Comparison of ENCODE assay signal across 34 cellular contexts in genomic region chr15:94987085-94987484, GRCh38.
DNase-seq lines count a peak whose midpoint lies in the region; ATAC-seq, FAIRE-seq and TF ChIP-seq lines count a peak whose summit lies in the region.
"Had no signal": no experiment of that assay in that cellular context is flagged by ENCODE, and none has a peak within 500 bp of the region (broad histone marks: within the 10 kb centered on the region; RNA-seq: fewer than 3 reads in every experiment).

No MANE protein-coding gene starts in this region.

- H3K4me1 ChIP-seq in HEK293 (ENCODE audit: control insufficient read depth, insufficient read depth, low read length) (no peaks in the 10 kb centered on the region), K562 (replicated peaks in 1 of 2; ENCODE audit: control insufficient read depth in 2 of 2, insufficient read depth in 2 of 2, low read length in 2 of 2) (no peaks in the 10 kb centered on the region), small intestine (ENCODE audit: control insufficient read depth in 2 of 2, insufficient read depth in 1 of 2, low read depth in 1 of 2, low read length in 1 of 2) (no peaks in the 10 kb centered on the region)
- H3K4me1 ChIP-seq: A549; BE2C; BLaER1; BLaER1 treated with 17β-estradiol and CSF1 and Interleukin-3, amounts not matched to agents 10 nM and 100 nM; Caco-2 had no signal

- FAIRE-seq in A204.1 (lab: Jason Lieb, UNC) (peak; percentile 30), K562 (lab: Jason Lieb, UNC) (no peak), small intestine (lab: Jason Lieb, UNC) (peak; percentile 51), frontal cortex (lab: Jason Lieb, UNC) (no peak)
- FAIRE-seq: D721Med had no signal

- CTCF ChIA-PET in HEK293 (lab: Yijun Ruan, JAX) (no interaction called here), K562 (lab: Yijun Ruan, JAX; ENCODE audit: low intra/inter-chr PET ratio) (no interaction called here), GM10248 (lab: Yijun Ruan, JAX) (no interaction called here)

- TF ChIP-seq CTCF in HEK293 (tag by site-specific recombination; IDR thresholded peaks at IDR 0.05) (no peak), K562 (IDR thresholded peaks at IDR 0.05 in 2 of 3, conservative IDR thresholded peaks at IDR 0.05 in 1 of 3; ENCODE audit: insufficient read depth in 2 of 3, low read depth in 1 of 3, low read length in 3 of 3) (no peak), GM10248 (IDR thresholded peaks at IDR 0.05; ENCODE audit: control extremely low read depth, extremely low read depth, low read depth, missing control alignments) (no peak)

- H3K4me3 ChIP-seq in HEK293 (ENCODE audit: low read depth, low read length) = no peak overlapping the region
- no peak overlapping the region for H3K4me3 ChIP-seq in K562
- H3K4me3 ChIP-seq in small intestine (ENCODE audit: low read depth in 1 of 2, low read length in 2 of 2) = no peak overlapping the region
- H3K4me3 ChIP-seq: A549; BLaER1; BLaER1 treated with 17β-estradiol and CSF1 and Interleukin-3, amounts not matched to agents 10 nM and 100 nM had no signal

- H3K27ac ChIP-seq in HEK293 (ENCODE audit: extremely low read depth, low read depth, low read length) = no peak overlapping the region
- H3K27ac ChIP-seq in K562 (ENCODE audit: extremely low read depth, low read depth, low read length) = no peak overlapping the region
- H3K27ac ChIP-seq in small intestine (ENCODE audit: low read depth in 1 of 2, low read length in 1 of 2) = no peak overlapping the region
- H3K27ac ChIP-seq: 22Rv1; A549; BLaER1; BLaER1 treated with 17β-estradiol and CSF1 and Interleukin-3, amounts not matched to agents 10 nM and 100 nM; C4-2B had no signal

- in situ Hi-C loops in K562 (cut with MboI) = no loop called here

- H3K9ac ChIP-seq in K562 (ENCODE audit: insufficient read depth in 1 of 2, low read depth in 2 of 2, low read length in 2 of 2) = no peak overlapping the region
- H3K9ac ChIP-seq: BLaER1; BLaER1 treated with 17β-estradiol and CSF1 and Interleukin-3, amounts not matched to agents 10 nM and 100 nM had no signal

- no peaks in the 10 kb centered on the region for H3K79me2 ChIP-seq in K562 (ENCODE audit: control insufficient read depth, insufficient read depth, low read length)

- no peak overlapping the region for H2AFZ ChIP-seq in K562 (ENCODE audit: low read depth, low read length)

- no peaks in the 10 kb centered on the region for H3K9me1 ChIP-seq in K562 (ENCODE audit: control insufficient read depth, insufficient read depth, low read length)

- no peak for TF ChIP-seq RAD21 in K562 (CRISPR knock-in tag; conservative IDR thresholded peaks at IDR 0.05 in 1 of 2, IDR thresholded peaks at IDR 0.05 in 1 of 2)

- DNase-seq in K562 (ENCODE audit: extremely low read depth in 1 of 4, low spot score in 3 of 4) = no peak
- no peak for DNase-seq in small intestine
- DNase-seq in GM10248 (ENCODE audit: extremely low spot score) = no peak
- no peak for DNase-seq in OCI-M2 (lab: John Stamatoyannopoulos, UW; ENCODE audit: unreplicated experiment)
- DNase-seq in frontal cortex (ENCODE audit: low spot score in 2 of 2) = no peak
- DNase-seq: 8988T; ACHN; AML-193; BE2C; C1 segment of cervical spinal cord; Caco-2; Calu3; CD4-positive, alpha-beta memory T cell; CD4-positive, alpha-beta T cell; CD4-positive, CD25-positive, alpha-beta regulatory T cell; CD8-positive, alpha-beta memory T cell; CD8-positive, alpha-beta T cell; COR-L47; DMS 273 treated with DMSO at 0.1 percent for 48 hours; DMS153; DMS53; DMS79; DMS79 treated with DMSO at 0.1 percent for 48 hours; DND-41; EL had no signal

- H3K9me3 ChIP-seq in HEK293 (ENCODE audit: control insufficient read depth, insufficient read depth, low read depth, low read length) (no peaks in the 10 kb centered on the region; the same call in 1 of the 2 replicates), K562 (replicated peaks; ENCODE audit: control insufficient read depth, insufficient read depth, low read depth, low read length) (no peaks in the 10 kb centered on the region), small intestine (ENCODE audit: control insufficient read depth, low read depth) (no peaks in the 10 kb centered on the region)
- H3K9me3 ChIP-seq: BE2C, Caco-2 had no signal

- TF ChIP-seq POLR2A in K562 (conservative IDR thresholded peaks at IDR 0.05) = no peak

- POLR2A ChIA-PET in HEK293 (lab: Yijun Ruan, JAX) = no interaction called here
- POLR2A ChIA-PET in K562 (lab: Yijun Ruan, JAX) = no interaction called here
- POLR2A ChIA-PET in GM10248 (lab: Yijun Ruan, JAX) = no interaction called here

- H3K27me3 ChIP-seq in K562 (ENCODE audit: control insufficient read depth in 2 of 2, insufficient read depth in 2 of 2, low read length in 2 of 2) (no peaks in the 10 kb centered on the region), small intestine (ENCODE audit: control insufficient read depth in 2 of 2, insufficient read depth in 2 of 2, low read length in 2 of 2) (no peaks in the 10 kb centered on the region)
- H3K27me3 ChIP-seq: BE2C; BLaER1; BLaER1 treated with 17β-estradiol and CSF1 and Interleukin-3, amounts not matched to agents 10 nM and 100 nM had no signal

- no peaks in the 10 kb centered on the region for H4K20me1 ChIP-seq in K562 (replicated peaks; ENCODE audit: control insufficient read depth, insufficient read depth, low read length)
- H4K20me1 ChIP-seq: BLaER1; BLaER1 treated with 17β-estradiol and CSF1 and Interleukin-3, amounts not matched to agents 10 nM and 100 nM had no signal

- 94% methylated on average over 1 of the region's 1 CpG for WGBS in K562 (ENCODE audit: insufficient coverage, low coverage, missing lambda C conversion rate)
- whole genome bisulfite sequencing in small intestine, 3 donors = 82 to 85% (median 83%) methylated on average over 1 of the region's 1 CpG

- TF ChIP-seq EP300 in K562 (IDR thresholded peaks at IDR 0.05; ENCODE audit: low read length) = no peak

- H3K36me3 ChIP-seq in HEK293 (ENCODE audit: control insufficient read depth in 2 of 2, insufficient read depth in 1 of 2, low read length in 2 of 2) (no peaks in the 10 kb centered on the region), K562 (ENCODE audit: control insufficient read depth, insufficient read depth, low read length) (no peaks in the 10 kb centered on the region; the same call in 2 of the 3 replicates), small intestine (ENCODE audit: control insufficient read depth in 2 of 2, insufficient read depth in 2 of 2, low read length in 2 of 2) (no peaks in the 10 kb centered on the region)
- H3K36me3 ChIP-seq: BE2C; BLaER1; BLaER1 treated with 17β-estradiol and CSF1 and Interleukin-3, amounts not matched to agents 10 nM and 100 nM had no signal

- ATAC-seq in K562 (no peak), GM21786 (IDR thresholded peaks at IDR 0.05; ENCODE audit: unreplicated experiment) (no peak)
- ATAC-seq: A549; CD8-positive, alpha-beta T cell had no signal

- BruUV-seq in K562 (replicated peaks; lab: Mats Ljungman, UMichigan) = no TSS peak

- intact Hi-C loops in K562 (cut with micrococcal nuclease) = no loop called here

- H3K4me2 ChIP-seq in K562 (ENCODE audit: insufficient read depth, low read length) = no peak overlapping the region
- H3K4me2 ChIP-seq: A549; BLaER1; BLaER1 treated with 17β-estradiol and CSF1 and Interleukin-3, amounts not matched to agents 10 nM and 100 nM had no signal

TF ChIP-seq in HEK293, 187 proteins besides CTCF, POLR2A, EP300 and RAD21:
- peak; percentile 59 for TF ChIP-seq SETDB1 (IDR thresholded peaks at IDR 0.05; ENCODE audit: insufficient read length, low read length)
- TF ChIP-seq KLF16 (tag by site-specific recombination; IDR thresholded peaks at IDR 0.05) = no peak

TF ChIP-seq in K562, 482 proteins besides CTCF, POLR2A, EP300 and RAD21:
- TF ChIP-seq ZNF707 (CRISPR knock-in tag; conservative IDR thresholded peaks at IDR 0.05) (no peak), ZNF507 (tag; conservative IDR thresholded peaks at IDR 0.05) (peak; percentile 88)
